23 cellular contexts compared by ENCODE assay signal in genomic region chr16:78060295-78060694, GRCh38. TPM values are rescaled to one million over a fixed set of nuclear protein-coding genes. Genes with fewer than 3 reads are reported as not detected.
DNase-seq lines count a peak whose midpoint lies in the region; ATAC-seq and TF ChIP-seq lines count a peak whose summit lies in the region.
"Had no signal": no experiment of that assay in that cellular context is flagged by ENCODE, and none has a peak within 500 bp of the region (broad histone marks: within the 10 kb centered on the region; RNA-seq: fewer than 3 reads in every experiment).

No MANE protein-coding gene starts in this region.

- no peak for ATAC-seq in GM21786 (IDR thresholded peaks at IDR 0.05; ENCODE audit: unreplicated experiment)
- ATAC-seq: GM23338, Right ventricle myocardium inferior, T-helper 17 cell had no signal

- H3K9me2 ChIP-seq in PC-9 (ENCODE audit: insufficient read depth), result no peaks in the 10 kb centered on the region
- no peaks in the 10 kb centered on the region for H3K9me2 ChIP-seq in hepatocyte (replicated peaks; ENCODE audit: insufficient read depth)

- no peaks in the 10 kb centered on the region for H3K23me2 ChIP-seq in H9 (ENCODE audit: insufficient read length, low read depth, low read length, poor library complexity, severe bottlenecking)

- H3K27ac ChIP-seq in H9 (ENCODE audit: insufficient read length, low read depth, low read length), result no peak overlapping the region
- no peak overlapping the region for H3K27ac ChIP-seq in PC-9
- peak overlapping the region; percentile 13 for H3K27ac ChIP-seq in hepatocyte
- H3K27ac ChIP-seq: SJSA1 had no signal

- WGBS in H9 (ENCODE audit: extremely low coverage, insufficient read length, low lambda C conversion rate), result no CpG with 5 or more reads among the region's 5 CpGs
- WGBS in hepatocyte (ENCODE audit: low lambda C conversion rate, missing lambda C conversion rate), result 20% methylated on average over 5 of the region's 5 CpGs

- H3K9me3 ChIP-seq in Caco-2, result no peaks in the 10 kb centered on the region
- no peaks in the 10 kb centered on the region for H3K9me3 ChIP-seq in H9 (ENCODE audit: control insufficient read depth, low read depth, low read length)
- no peaks in the 10 kb centered on the region for H3K9me3 ChIP-seq in PC-9 (ENCODE audit: insufficient read depth, low read depth)
- no peaks in the 10 kb centered on the region for H3K9me3 ChIP-seq in hepatocyte (ENCODE audit: low read depth)
- H3K9me3 ChIP-seq: SJSA1 had no signal

- no peak overlapping the region for H2BK20ac ChIP-seq in H9 (ENCODE audit: low read depth, low read length, poor library complexity, severe bottlenecking)

- peak overlapping the region; percentile 16 for H3K4me3 Mint-ChIP-seq in Caco-2 (ENCODE audit: unreplicated experiment)
- no peak overlapping the region for H3K4me3 Mint-ChIP-seq in H9
- H3K4me3 Mint-ChIP-seq: CD4-positive, alpha-beta T cell; GM23338; IgD-negative memory B cell; T-helper 17 cell had no signal

- H3K4ac ChIP-seq in H9 (ENCODE audit: low read depth, low read length), result no peak overlapping the region

- H3K56ac ChIP-seq in H9 (ENCODE audit: insufficient read length, low read depth, low read length), result no peak overlapping the region

- no peak overlapping the region for H2BK120ac ChIP-seq in H9 (ENCODE audit: low read depth, low read length, poor library complexity, severe bottlenecking)

- H3K4me3 ChIP-seq in Caco-2 (ENCODE audit: low read depth, low read length) (no peak overlapping the region), PC-9 (no peak overlapping the region), hepatocyte (no peak overlapping the region)
- H3K4me3 ChIP-seq: GM23338, SJSA1 had no signal

- no peak overlapping the region for H3T11ph ChIP-seq in H9 (ENCODE audit: low read length)

- no peak overlapping the region for H4K5ac ChIP-seq in H9 (ENCODE audit: insufficient read length, low read depth, low read length)

- DNase-seq in Caco-2 (peak in 1 of 2 experiments; percentile 25), H9 (no peak), PC-9 (no peak), hepatocyte (ENCODE audit: low spot score) (no peak), NOMO-1 (lab: John Stamatoyannopoulos, UW; ENCODE audit: unreplicated experiment in 2 of 2) (no peak), GM19238 (ENCODE audit: insufficient read length, low spot score) (no peak)
- DNase-seq: CD4-positive, alpha-beta T cell; COR-L47; Kasumi-1; NCI-H1105; NCI-H2029; NCI-H2227 treated with DMSO at 0.1 percent for 48 hours; NCI-H510A; NCI-H748 treated with DMSO at 0.1 percent for 48 hours; T-helper 17 cell had no signal

- H3K36me3 ChIP-seq in Caco-2 (ENCODE audit: control insufficient read depth, insufficient read depth, low read length) (no peaks in the 10 kb centered on the region), PC-9 (ENCODE audit: low read depth) (no peaks in the 10 kb centered on the region), hepatocyte (replicated peaks; ENCODE audit: insufficient read depth, low read depth) (no peaks in the 10 kb centered on the region)
- H3K36me3 ChIP-seq: SJSA1 had no signal

- H4K91ac ChIP-seq in H9 (ENCODE audit: insufficient read length, low read depth, low read length), result no peak overlapping the region

- H3K27ac Mint-ChIP-seq in Caco-2 (ENCODE audit: unreplicated experiment) (peak overlapping the region; percentile 75), H9 (no peak overlapping the region)
- H3K27ac Mint-ChIP-seq: CD4-positive, alpha-beta T cell; GM23338; IgD-negative memory B cell; T-helper 17 cell had no signal

- H3K27me3 Mint-ChIP-seq in Caco-2 (ENCODE audit: insufficient read depth, unreplicated experiment), result no peaks in the 10 kb centered on the region
- H3K27me3 Mint-ChIP-seq in H9 (ENCODE audit: low read depth), result peaks cover 100% of the 10 kb centered on the region

- intact Hi-C loops in Caco-2 (cut with micrococcal nuclease; ENCODE audit: unreplicated experiment) (loop anchor here (1.0 kb wide), 2 partner anchors 34 to 39 kb away; partner anchors contain the start of gene WWOX), PC-9 (cut with micrococcal nuclease; ENCODE audit: unreplicated experiment) (no loop called here)

- H2AFZ ChIP-seq in H9 (ENCODE audit: low read length) (no peak overlapping the region), PC-9 (no peak overlapping the region), hepatocyte (no peak overlapping the region)
- H2AFZ ChIP-seq: GM23338 had no signal

- peaks cover 15% of the 10 kb centered on the region for H3K4me1 ChIP-seq in Caco-2
- H3K4me1 ChIP-seq in H9 (ENCODE audit: insufficient read depth, low read length), result no peaks in the 10 kb centered on the region
- no peaks in the 10 kb centered on the region for H3K4me1 ChIP-seq in PC-9 (replicated peaks; ENCODE audit: insufficient read depth)
- H3K4me1 ChIP-seq in hepatocyte (ENCODE audit: insufficient read depth), result no peaks in the 10 kb centered on the region
- H3K4me1 ChIP-seq: SJSA1 had no signal

- H3K23ac ChIP-seq in H9 (ENCODE audit: insufficient read length, low read depth, low read length), result no peak overlapping the region

- H3K79me1 ChIP-seq in H9 (ENCODE audit: insufficient read depth, low read depth, low read length, poor library complexity, severe bottlenecking), result no peaks in the 10 kb centered on the region

- BruUV-seq in Caco-2 (replicated peaks; lab: Mats Ljungman, UMichigan) (no TSS peak), PC-9 (replicated peaks; lab: Mats Ljungman, UMichigan) (no TSS peak)

- peak; percentile 16 to 39 for TF ChIP-seq CTCF in Caco-2 (IDR thresholded peaks at IDR 0.05; ENCODE audit: insufficient read depth in 1 of 2, low read depth in 1 of 2, low read length in 1 of 2, severe bottlenecking in 1 of 2, unreplicated experiment in 1 of 2)
- peak; percentile 49; the same call in 2 of the 3 replicates for TF ChIP-seq CTCF in H9 (conservative IDR thresholded peaks at IDR 0.05)
- TF ChIP-seq CTCF in PC-9 (conservative IDR thresholded peaks at IDR 0.05), result 0 out of 2 replicates have a peak, but pooled peaks have one; percentile 22
- TF ChIP-seq CTCF in hepatocyte (IDR thresholded peaks at IDR 0.05; ENCODE audit: poor library complexity), result peak; percentile 4

- H4K20me1 ChIP-seq in H9 (ENCODE audit: control insufficient read depth, insufficient read depth, insufficient read length) (no peaks in the 10 kb centered on the region), PC-9 (ENCODE audit: insufficient read depth) (no peaks in the 10 kb centered on the region), hepatocyte (ENCODE audit: insufficient read depth, poor library complexity, severe bottlenecking) (no peaks in the 10 kb centered on the region)

- H4K8ac ChIP-seq in H9 (replicated peaks; ENCODE audit: insufficient read length, low read depth, low read length), result no peak overlapping the region

- H3K4me2 ChIP-seq in H9 (ENCODE audit: insufficient read depth, insufficient read length, low read length), result no peak overlapping the region
- H3K4me2 ChIP-seq in PC-9, result no peak overlapping the region
- peak overlapping the region; percentile 56 for H3K4me2 ChIP-seq in hepatocyte
- H3K4me2 ChIP-seq: GM23338 had no signal

- no peak overlapping the region for H2BK15ac ChIP-seq in H9 (ENCODE audit: low read depth, low read length)

- H2BK5ac ChIP-seq in H9 (ENCODE audit: insufficient read length, low read length), result no peak overlapping the region

- CTCF ChIA-PET in Caco-2 (lab: Charles Lee), result interaction anchor here (0.6 to 1.4 kb wide), 4 partner anchors 10 to 33 kb away, joined by 3 to 12 read pairs (median 5); no protein-coding TSS in a partner anchor
- CTCF ChIA-PET in PC-9 (lab: Charles Lee), result no interaction called here

- H3F3A ChIP-seq in PC-9 (ENCODE audit: insufficient read depth, low read depth), result no peaks in the 10 kb centered on the region

- no peak overlapping the region for H2AK5ac ChIP-seq in H9 (ENCODE audit: insufficient read length, low read length)

- H3K14ac ChIP-seq in H9 (ENCODE audit: insufficient read depth, low read length), result no peak overlapping the region

- POLR2A ChIA-PET in Caco-2 (lab: Charles Lee), result no interaction called here
- POLR2A ChIA-PET in PC-9 (lab: Charles Lee; ENCODE audit: unreplicated experiment), result no interaction called here

- no peaks in the 10 kb centered on the region for H3K9me3 Mint-ChIP-seq in Caco-2 (ENCODE audit: unreplicated experiment)
- H3K9me3 Mint-ChIP-seq in H9, result peaks cover 0 to 1% of the 10 kb centered on the region in 2 experiments; a peak in 1 of 5 replicates
- H3K9me3 Mint-ChIP-seq: CD4-positive, alpha-beta T cell; GM23338; IgD-negative memory B cell had no signal

- H3K4me1 Mint-ChIP-seq in Caco-2 (ENCODE audit: low read depth, unreplicated experiment) (peaks cover 25% of the 10 kb centered on the region), H9 (peaks cover 0 to 8% of the 10 kb centered on the region in 2 experiments; a peak in 1 of 4 replicates)
- H3K4me1 Mint-ChIP-seq: GM23338, IgD-negative memory B cell, T-helper 17 cell had no signal

- no peak overlapping the region for H3K9ac ChIP-seq in H9 (ENCODE audit: extremely low read depth, insufficient read length, low read length)

- H3K79me2 ChIP-seq in H9 (ENCODE audit: insufficient read depth, low read length), result no peaks in the 10 kb centered on the region
- no peaks in the 10 kb centered on the region for H3K79me2 ChIP-seq in PC-9 (ENCODE audit: low read depth)
- H3K79me2 ChIP-seq in hepatocyte, result no peaks in the 10 kb centered on the region

- H3K36me3 Mint-ChIP-seq in Caco-2 (ENCODE audit: insufficient read depth, unreplicated experiment) (no peaks in the 10 kb centered on the region), H9 (ENCODE audit: insufficient read depth in 1 of 3, low read depth in 3 of 3) (no peaks in the 10 kb centered on the region)
- H3K36me3 Mint-ChIP-seq: IgD-negative memory B cell had no signal

- H3K18ac ChIP-seq in H9 (ENCODE audit: insufficient read length, low read depth, low read length), result no peak overlapping the region

- H2BK12ac ChIP-seq in H9 (ENCODE audit: insufficient read length, low read depth, low read length), result no peak overlapping the region

- H3K27me3 ChIP-seq in Caco-2 (replicated peaks; ENCODE audit: control insufficient read depth, insufficient read depth, low read length), result no peaks in the 10 kb centered on the region
- H3K27me3 ChIP-seq in H9 (ENCODE audit: insufficient read depth, low read length), result peaks cover 2% of the 10 kb centered on the region; the same call in 1 of the 2 replicates
- H3K27me3 ChIP-seq in PC-9 (ENCODE audit: insufficient read depth, low read depth), result peaks cover 92% of the 10 kb centered on the region
- no peaks in the 10 kb centered on the region for H3K27me3 ChIP-seq in hepatocyte

RNA-seq across cellular contexts. Expression of gene CLEC3A, which starts 37.9 kb away (rescaled TPM):
- 1.1 TPM in 2 replicates for total RNA-seq in Caco-2 (2022)
- total RNA-seq in H9 (2021), result not detected in 2 replicates
- not detected in 2 replicates for total RNA-seq in PC-9 (2021)
- 3.5 and 4.7 TPM in 2 replicates for total RNA-seq in hepatocyte
- polyA plus RNA-seq in hepatocyte, result 3.5 and 3.8 TPM in 2 replicates
- total RNA-seq: A673; CD4-positive, alpha-beta T cell; Daoy; GM23338; Right ventricle myocardium inferior; SJSA1; T-helper 17 cell had no signal
- polyA plus RNA-seq: BJ, GM23338, IgD-negative memory B cell had no signal

RNA-seq across cellular contexts. Expression of gene WWOX, which starts 39.2 kb away (rescaled TPM):
- total RNA-seq in Caco-2 (2022) (45.0 and 47.8 TPM in 2 replicates), H9 (2021) (14.4 and 15.6 TPM in 2 replicates), PC-9 (2021) (33.3 and 35.6 TPM in 2 replicates), hepatocyte (39.8 and 44.3 TPM in 2 replicates)
- polyA plus RNA-seq in hepatocyte, result 17.0 and 20.4 TPM in 2 replicates
